In genomic region chr1:202213361-202214088, GRCh38 we compare ENCODE assay signal across 9 cellular contexts. TPM values are rescaled to one million over a fixed set of nuclear protein-coding genes. Genes with fewer than 3 reads are reported as not detected.
DNase-seq lines count a peak whose midpoint lies in the region; ATAC-seq and TF ChIP-seq lines count a peak whose summit lies in the region.
"Had no signal": no experiment of that assay in that cellular context is flagged by ENCODE, and none has a peak within 500 bp of the region (broad histone marks: within the 10 kb centered on the region; RNA-seq: fewer than 3 reads in every experiment).

No MANE protein-coding gene starts in this region.

- H3K36me3 ChIP-seq in heart left ventricle (no peaks in the 10 kb centered on the region), iPS-15b (ENCODE audit: control insufficient read depth, insufficient read depth, low read length) (no peaks in the 10 kb centered on the region), urinary bladder (ENCODE audit: insufficient read depth) (no peaks in the 10 kb centered on the region)

- TF ChIP-seq CTCF in heart left ventricle (IDR thresholded peaks at IDR 0.05) = peak in 2 of 12 donors; percentile 9 to 14

- WGBS in heart left ventricle, 4 donors = 29 to 37% (median 35%) methylated on average over 8 of the region's 8 CpGs
- 41% methylated on average over 8 of the region's 8 CpGs for WGBS in urinary bladder

- ATAC-seq in heart left ventricle (no peak), SK-N-SH treated with all-trans-retinoic acid at 6 μM for 48 hours (peak; percentile 66), GM18873 (IDR thresholded peaks at IDR 0.05; ENCODE audit: low FRiP score, unreplicated experiment) (no peak)

- TF ChIP-seq POLR2A in heart left ventricle (IDR thresholded peaks at IDR 0.05) = no peak

- H3K27ac ChIP-seq in heart left ventricle = no peak overlapping the region
- no peak overlapping the region for H3K27ac ChIP-seq in urinary bladder (ENCODE audit: low read depth)

- no peak overlapping the region for H3K9ac ChIP-seq in iPS-15b (ENCODE audit: low read depth, low read length)

- peaks cover 5 to 59% (median 10%) of the 10 kb centered on the region in 9 donors for H3K27me3 ChIP-seq in heart left ventricle
- H3K27me3 ChIP-seq in iPS-15b (ENCODE audit: control insufficient read depth, insufficient read depth, low read length) = peaks cover 29% of the 10 kb centered on the region

- H3K4me1 ChIP-seq in heart left ventricle (peaks cover 0 to 11% (median 0%) of the 10 kb centered on the region in 12 donors), iPS-15b (ENCODE audit: control insufficient read depth, insufficient read depth, low read length) (peaks cover 3% of the 10 kb centered on the region), urinary bladder (ENCODE audit: insufficient read depth) (no peaks in the 10 kb centered on the region)

- peak overlapping the region in 11 of 12 donors; percentile 16 to 51 (median 31) for H3K4me3 ChIP-seq in heart left ventricle
- H3K4me3 ChIP-seq in iPS-15b (ENCODE audit: low read depth, low read length) = peak overlapping the region; percentile 63
- H3K4me3 ChIP-seq in urinary bladder (ENCODE audit: low read depth, low read length) = peak overlapping the region; percentile 21

- DNase-seq in heart left ventricle (no peak), cardiac septum (ENCODE audit: low spot score) (no peak), NOMO-1 treated with dmso at 0.1 percent for 144 hours (lab: John Stamatoyannopoulos, UW; ENCODE audit: unreplicated experiment) (no peak), AG08396 (ENCODE audit: low spot score) (no peak)
- DNase-seq: stimulated activated CD4-positive, alpha-beta T cell treated with anti-CD3 and anti-CD28 coated beads, Interleukin-12 subunit alpha, Interleukin-12 subunit beta, amount 100 ng/mL, for 4 hours had no signal

- intact Hi-C loops in heart left ventricle (cut with DNase I) (no loop called here), cardiac septum (cut with DNase I) (no loop called here)

- H3K9me3 ChIP-seq in heart left ventricle = no peaks in the 10 kb centered on the region
- H3K9me3 ChIP-seq in iPS-15b (ENCODE audit: control insufficient read depth, insufficient read depth, low read length) = no peaks in the 10 kb centered on the region

TF ChIP-seq in SK-N-SH treated with all-trans-retinoic acid at 6 μM for 48 hours, 23 proteins besides CTCF, POLR2A, EP300 and RAD21:
- no peak for TF ChIP-seq ZNF565 (CRISPR knock-in tag; conservative IDR thresholded peaks at IDR 0.05; ENCODE audit: low read depth)
- TF ChIP-seq ARNTL (CRISPR knock-in tag; IDR thresholded peaks at IDR 0.05; ENCODE audit: borderline replicate concordance, low read depth) = no peak
- no peak for TF ChIP-seq ESRRG (CRISPR knock-in tag; IDR thresholded peaks at IDR 0.05)
- no peak for TF ChIP-seq OSR1 (CRISPR knock-in tag; IDR thresholded peaks at IDR 0.05)
- no peak for TF ChIP-seq BACH2 (CRISPR knock-in tag; IDR thresholded peaks at IDR 0.05; ENCODE audit: borderline replicate concordance)
- no peak for TF ChIP-seq RARB (CRISPR knock-in tag; IDR thresholded peaks at IDR 0.05)
- no peak for TF ChIP-seq GLIS3 (CRISPR knock-in tag; IDR thresholded peaks at IDR 0.05)
- TF ChIP-seq TCF4 (CRISPR knock-in tag; IDR thresholded peaks at IDR 0.05; ENCODE audit: borderline replicate concordance) = no peak
- no peak for TF ChIP-seq ZFP30 (CRISPR knock-in tag; IDR thresholded peaks at IDR 0.05)
- no peak for TF ChIP-seq TOX (CRISPR knock-in tag; IDR thresholded peaks at IDR 0.05; ENCODE audit: borderline replicate concordance)
- TF ChIP-seq ZNF8 (CRISPR knock-in tag; IDR thresholded peaks at IDR 0.05) = no peak
- TF ChIP-seq PPARA (CRISPR knock-in tag; IDR thresholded peaks at IDR 0.05; ENCODE audit: borderline replicate concordance) = no peak
- TF ChIP-seq TSHZ2 (CRISPR knock-in tag; IDR thresholded peaks at IDR 0.05) = no peak
- TF ChIP-seq CREB5 (CRISPR knock-in tag; IDR thresholded peaks at IDR 0.05; ENCODE audit: low read depth) = no peak
- TF ChIP-seq CSDC2 (CRISPR knock-in tag; IDR thresholded peaks at IDR 0.05) = no peak
- no peak for TF ChIP-seq ISL1 (CRISPR knock-in tag; IDR thresholded peaks at IDR 0.05)
- TF ChIP-seq, protein P1, sequence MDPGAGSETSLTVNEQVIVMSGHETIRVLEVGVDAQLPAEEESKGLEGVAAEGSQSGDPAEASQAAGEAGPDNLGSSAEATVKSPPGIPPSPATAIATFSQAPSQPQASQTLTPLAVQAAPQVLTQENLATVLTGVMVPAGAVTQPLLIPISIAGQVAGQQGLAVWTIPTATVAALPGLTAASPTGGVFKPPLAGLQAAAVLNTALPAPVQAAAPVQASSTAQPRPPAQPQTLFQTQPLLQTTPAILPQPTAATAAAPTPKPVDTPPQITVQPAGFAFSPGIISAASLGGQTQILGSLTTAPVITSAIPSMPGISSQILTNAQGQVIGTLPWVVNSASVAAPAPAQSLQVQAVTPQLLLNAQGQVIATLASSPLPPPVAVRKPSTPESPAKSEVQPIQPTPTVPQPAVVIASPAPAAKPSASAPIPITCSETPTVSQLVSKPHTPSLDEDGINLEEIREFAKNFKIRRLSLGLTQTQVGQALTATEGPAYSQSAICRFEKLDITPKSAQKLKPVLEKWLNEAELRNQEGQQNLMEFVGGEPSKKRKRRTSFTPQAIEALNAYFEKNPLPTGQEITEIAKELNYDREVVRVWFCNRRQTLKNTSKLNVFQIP (CRISPR knock-in tag; IDR thresholded peaks at IDR 0.05; ENCODE audit: borderline replicate concordance, low read depth) = no peak
- TF ChIP-seq ZNF70 (CRISPR knock-in tag; IDR thresholded peaks at IDR 0.05) = no peak
- no peak for TF ChIP-seq ZC3H10 (CRISPR knock-in tag; IDR thresholded peaks at IDR 0.05)

RNA-seq across cellular contexts. Expression of gene LGR6, which starts 19.9 kb away (rescaled TPM):
- total RNA-seq in heart left ventricle = 1 to 10 TPM in 6 of 9 donors, under 1 TPM in 3; 0.29 to 3.5 (median 1.8) TPM
- 1 to 10 TPM; 1.3 to 1.7 TPM for polyA plus RNA-seq in heart left ventricle
- total RNA-seq in cardiac septum = 0.86 TPM
- total RNA-seq in urinary bladder = 0.37 TPM
- 3.8 TPM for polyA plus RNA-seq in urinary bladder

RNA-seq across cellular contexts. Expression of gene PTPN7, which starts 53.1 kb away (rescaled TPM):
- 10 to 100 TPM in 1 of 9 donors, 1 to 10 TPM in 3, under 1 TPM in 4, not detected in 1; 0.30 to 10.3 (median 0.86) TPM for total RNA-seq in heart left ventricle
- polyA plus RNA-seq in heart left ventricle = under 1 TPM; 0.19 to 0.36 TPM
- total RNA-seq in cardiac septum = 1.2 TPM
- total RNA-seq in urinary bladder = 1.2 TPM
- 1.2 TPM for polyA plus RNA-seq in urinary bladder
